ENCODE assay signal across 18 cellular contexts in the genomic region with DNA sequence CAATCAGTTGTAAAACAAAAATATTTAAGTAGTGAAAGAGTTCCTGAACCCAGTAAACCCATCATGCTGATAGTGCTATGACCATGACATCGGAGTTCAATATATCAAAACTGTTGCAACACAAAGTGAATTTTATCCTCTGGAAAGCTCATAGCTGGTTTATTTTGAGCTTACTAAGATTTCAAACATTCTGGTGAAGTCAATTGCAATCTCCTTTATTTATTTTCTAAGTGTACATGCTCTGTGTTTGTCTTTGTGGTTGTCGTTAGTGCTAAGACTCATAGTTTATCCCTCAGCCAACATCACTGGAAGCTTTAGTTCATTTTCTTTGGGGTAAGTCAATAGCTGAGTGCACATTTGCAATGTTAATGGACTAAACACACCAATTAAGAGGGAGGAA.
"Had no signal": no experiment of that assay in that cellular context is flagged by ENCODE, and none has a peak within 500 bp of the region (broad histone marks: within the 10 kb centered on the region; RNA-seq: fewer than 3 reads in every experiment).

No MANE protein-coding gene starts in this region.

- H3K4me1 Mint-ChIP-seq: activated naive CD8-positive, alpha-beta T cell treated with anti-CD3 and anti-CD28 coated beads, Interleukin-2, amount 10 ng/mL, durations not matched to agents 7 days and 5 days; brain; central memory CD8-positive, alpha-beta T cell; naive B cell had no signal

- H3K4me3 ChIP-seq: gastrocnemius medialis, lower lobe of right lung, stomach, thyroid gland, vagina had no signal

- H3K27ac ChIP-seq: gastrocnemius medialis, lower lobe of right lung, stomach, thyroid gland, vagina had no signal

- H3K4me1 ChIP-seq: gastrocnemius medialis, lower lobe of right lung, stomach, thyroid gland, vagina had no signal

- H3K36me3 ChIP-seq: gastrocnemius medialis, lower lobe of right lung, stomach, thyroid gland, vagina had no signal

- H3K9me3 Mint-ChIP-seq: central memory CD8-positive, alpha-beta T cell; T-helper 2 cell treated with Interferon-gamma antibody and Interleukin-4, amounts not matched to agents 5 μg/mL and 100 μg/mL, for 36 hours had no signal

- H3K9me3 ChIP-seq: gastrocnemius medialis, lower lobe of right lung, thyroid gland, vagina had no signal

- H3K27me3 ChIP-seq: gastrocnemius medialis, stomach, thyroid gland, vagina had no signal

- H3K4me3 Mint-ChIP-seq: activated CD4-positive, alpha-beta memory T cell treated with anti-CD3 and anti-CD28 coated beads for 36 hours; activated naive CD8-positive, alpha-beta T cell treated with anti-CD3 and anti-CD28 coated beads, Interleukin-2, amount 10 ng/mL, durations not matched to agents 7 days and 5 days; activated T-cell treated with anti-CD3 and anti-CD28 coated beads, Interleukin-2, amount 50 U/mL, for 72 hours; brain; central memory CD8-positive, alpha-beta T cell; dendritic cell treated with granulocyte-macrophage colony-stimulating factor and Interleukin-4, amounts not matched to agents 40 ng/mL and 50 ng/mL, for 4 days; naive B cell; T-helper 2 cell treated with Interferon-gamma antibody and Interleukin-4, amounts not matched to agents 5 μg/mL and 100 μg/mL, for 36 hours had no signal

- ATAC-seq: activated T-cell treated with anti-CD3 and anti-CD28 coated beads, Interleukin-2, amount 50 U/mL, for 72 hours; esophagus mucosa; gastrocnemius medialis; lower lobe of right lung had no signal

- H3K36me3 Mint-ChIP-seq: activated CD4-positive, alpha-beta memory T cell treated with anti-CD3 and anti-CD28 coated beads for 36 hours; activated naive CD8-positive, alpha-beta T cell treated with anti-CD3 and anti-CD28 coated beads, Interleukin-2, amount 10 ng/mL, durations not matched to agents 7 days and 5 days; brain; naive B cell had no signal

- H3K27ac Mint-ChIP-seq: activated CD4-positive, alpha-beta memory T cell treated with anti-CD3 and anti-CD28 coated beads for 36 hours; activated naive CD8-positive, alpha-beta T cell treated with anti-CD3 and anti-CD28 coated beads, Interleukin-2, amount 10 ng/mL, durations not matched to agents 7 days and 5 days; activated T-cell treated with anti-CD3 and anti-CD28 coated beads, Interleukin-2, amount 50 U/mL, for 72 hours; dendritic cell treated with granulocyte-macrophage colony-stimulating factor and Interleukin-4, amounts not matched to agents 40 ng/mL and 50 ng/mL, for 4 days; naive B cell; T-helper 2 cell treated with Interferon-gamma antibody and Interleukin-4, amounts not matched to agents 5 μg/mL and 100 μg/mL, for 36 hours had no signal

- H3K27me3 Mint-ChIP-seq: activated CD4-positive, alpha-beta memory T cell treated with anti-CD3 and anti-CD28 coated beads for 36 hours had no signal

- DNase-seq: activated CD4-positive, alpha-beta memory T cell treated with anti-CD3 and anti-CD28 coated beads for 36 hours; activated CD4-positive, CD25-positive, alpha-beta regulatory T cell treated with anti-CD3 and anti-CD28 coated beads, Interleukin-2, amount 50 U/mL, for 72 hours; activated naive CD8-positive, alpha-beta T cell treated with anti-CD3 and anti-CD28 coated beads, Interleukin-2, amount 10 ng/mL, durations not matched to agents 7 days and 5 days; activated T-cell treated with anti-CD3 and anti-CD28 coated beads, Interleukin-2, amount 50 U/mL, for 72 hours; gastrocnemius medialis; hippocampal formation; lower lobe of right lung; naive B cell; retina; stimulated activated CD4-positive, alpha-beta T cell treated with anti-CD3 and anti-CD28 coated beads, Interleukin-4, amount 100 ng/mL, for 4 hours; stomach; thyroid gland had no signal
